11 cellular contexts compared by ENCODE assay signal in the genomic region with DNA sequence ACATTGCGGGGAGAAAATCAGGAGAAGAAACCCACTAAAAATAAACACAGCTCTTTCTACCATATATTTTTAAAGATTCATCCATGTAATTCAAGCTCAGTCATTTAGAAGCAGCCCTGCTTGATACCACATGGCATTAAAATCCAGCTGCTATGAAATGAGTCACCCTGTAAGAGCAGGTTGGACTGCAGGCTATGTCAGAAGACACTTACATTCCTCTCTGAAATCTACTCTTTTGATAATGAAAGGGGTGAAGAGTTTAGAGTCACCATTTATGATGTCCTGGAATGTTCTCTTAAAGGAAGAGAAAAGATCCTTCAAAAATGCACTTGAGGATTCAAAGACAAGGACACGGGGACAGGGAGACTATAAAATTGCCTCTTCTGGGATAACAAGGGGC.
DNase-seq lines count a peak whose midpoint lies in the region; ATAC-seq and TF ChIP-seq lines count a peak whose summit lies in the region.
"Had no signal": no experiment of that assay in that cellular context is flagged by ENCODE, and none has a peak within 500 bp of the region (broad histone marks: within the 10 kb centered on the region; RNA-seq: fewer than 3 reads in every experiment).

No MANE protein-coding gene starts in this region.

- no peaks in the 10 kb centered on the region for H3K36me3 ChIP-seq in SJSA1

- peak; percentile 38 for DNase-seq in DMS 273 treated with DMSO at 0.1 percent for 48 hours (lab: John Stamatoyannopoulos, UW)
- peak in 1 of 2 experiments; percentile 51 for DNase-seq in SJSA1 (ENCODE audit: low read depth in 1 of 2, low spot score in 2 of 2)
- peak; percentile 33 for DNase-seq in fibroblast of pulmonary artery (ENCODE audit: low read depth)
- peak; percentile 3 for DNase-seq in renal cortical epithelial cell (ENCODE audit: low read depth)
- DNase-seq in iPS-NIHi7 (ENCODE audit: extremely low spot score): no peak
- DNase-seq in NCI-H1092 treated with DMSO at 0.1 percent for 48 hours (lab: John Stamatoyannopoulos, UW): no peak
- no peak for DNase-seq in superior temporal gyrus (ENCODE audit: extremely low spot score)
- DNase-seq: activated naive CD4-positive, alpha-beta T cell treated with Interleukin-2 at 50 U/mL for 16 hours; DND-41 had no signal

- 0 out of 2 replicates have a peak, but pooled peaks cover 3% of the 10 kb centered on the region for H3K9me3 ChIP-seq in SJSA1 (replicated peaks)

- no peak for TF ChIP-seq CTCF in fibroblast of pulmonary artery (IDR thresholded peaks at IDR 0.05; ENCODE audit: low read length, missing control alignments)

- H3K27ac ChIP-seq in SJSA1: peak overlapping the region; percentile 15; the same call in 1 of the 2 replicates

- no peak for ATAC-seq in HG03354 (IDR thresholded peaks at IDR 0.05; ENCODE audit: poor library complexity, severe bottlenecking, unreplicated experiment)
- ATAC-seq: K562 had no signal

- no peak overlapping the region for H3K4me3 ChIP-seq in SJSA1
- no peak overlapping the region for H3K4me3 ChIP-seq in fibroblast of pulmonary artery (replicated peaks; ENCODE audit: low read depth, low read length)
- H3K4me3 ChIP-seq: K562 had no signal

- peaks cover 21% of the 10 kb centered on the region for H3K4me1 ChIP-seq in SJSA1 (replicated peaks)

- H3K27me3 ChIP-seq in SJSA1 (replicated peaks): no peaks in the 10 kb centered on the region

Comparison
In these comparisons a context has a peak if more than half of its experiments do, and no peak if none do; other contexts are left out.
1. DNase-seq: peak in DMS 273 treated with DMSO at 0.1 percent for 48 hours (single experiment), fibroblast of pulmonary artery (single experiment) and renal cortical epithelial cell (single experiment); none in iPS-NIHi7 (single experiment), NCI-H1092 treated with DMSO at 0.1 percent for 48 hours (single experiment) and superior temporal gyrus (single experiment).